33 cellular contexts compared by ENCODE assay signal in the genomic region with DNA sequence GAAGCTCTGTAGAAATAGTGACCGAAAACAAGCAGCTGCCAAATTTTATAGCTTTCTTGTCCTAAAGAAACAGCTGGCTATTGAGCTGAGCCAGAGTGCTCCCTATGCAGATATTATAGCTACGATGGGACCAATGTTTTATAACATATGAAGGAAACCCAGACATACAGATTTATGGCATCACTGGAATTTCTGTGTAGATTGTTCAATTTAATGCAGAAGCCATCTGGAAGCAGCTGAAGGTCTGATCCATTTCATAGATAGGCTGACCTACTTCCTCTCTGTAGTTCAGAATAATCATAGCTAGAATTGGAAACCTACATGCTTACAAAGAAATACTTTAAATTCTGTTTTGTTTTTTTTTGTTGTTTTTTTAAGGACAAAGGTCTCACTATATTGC. TPM values are rescaled to one million over a fixed set of nuclear protein-coding genes. Genes with fewer than 3 reads are reported as not detected.
"Had no signal": no experiment of that assay in that cellular context is flagged by ENCODE, and none has a peak within 500 bp of the region (broad histone marks: within the 10 kb centered on the region; RNA-seq: fewer than 3 reads in every experiment).

No MANE protein-coding gene starts in this region.

- H3K4me1 Mint-ChIP-seq: natural killer cell; stimulated activated memory B cell treated with anti-CD40 and anti-IgM and Interleukin-4, amounts not matched to agents 10 μg/mL and 1 μg/mL and 100 μg/mL, for 72 hours had no signal

- H3K27ac Mint-ChIP-seq: natural killer cell; progenitor cell of endocrine pancreas; stimulated activated memory B cell treated with anti-CD40 and anti-IgM and Interleukin-4, amounts not matched to agents 10 μg/mL and 1 μg/mL and 100 μg/mL, for 72 hours; stimulated activated naive CD8-positive, alpha-beta T cell treated with anti-CD3 and anti-CD28 coated beads, Interleukin-15, amount 100 ng/mL, for 72 hours had no signal

- H3K36me3 Mint-ChIP-seq: stimulated activated memory B cell treated with anti-CD40 and anti-IgM and Interleukin-4, amounts not matched to agents 10 μg/mL and 1 μg/mL and 100 μg/mL, for 72 hours had no signal

- H3K9me3 Mint-ChIP-seq: natural killer cell had no signal

- ATAC-seq: left cardiac atrium; left lung; lower lobe of right lung; natural killer cell; right lobe of liver; stimulated activated memory B cell treated with anti-CD40 and anti-IgM and Interleukin-4, amounts not matched to agents 10 μg/mL and 1 μg/mL and 100 μg/mL, for 72 hours; stimulated activated naive CD8-positive, alpha-beta T cell treated with anti-CD3 and anti-CD28 coated beads, Interleukin-15, amount 100 ng/mL, for 72 hours had no signal

- H3K4me3 Mint-ChIP-seq: natural killer cell; stimulated activated memory B cell treated with anti-CD40 and anti-IgM and Interleukin-4, amounts not matched to agents 10 μg/mL and 1 μg/mL and 100 μg/mL, for 72 hours; stimulated activated naive CD8-positive, alpha-beta T cell treated with anti-CD3 and anti-CD28 coated beads, Interleukin-15, amount 100 ng/mL, for 72 hours had no signal

- H3K27me3 Mint-ChIP-seq: stimulated activated naive CD8-positive, alpha-beta T cell treated with anti-CD3 and anti-CD28 coated beads, Interleukin-15, amount 100 ng/mL, for 72 hours had no signal

- DNase-seq: hippocampal formation; kidney glomerular epithelial cell; left cardiac atrium; left lung; lower lobe of right lung; mammary epithelial cell; mesenchymal stem cell; natural killer cell; ovary; right lobe of liver; stimulated activated CD4-positive, alpha-beta T cell treated with anti-CD3 and anti-CD28 coated beads, Interleukin-1b, Interleukin-23, amount 100 ng/mL, for 48 hours; stimulated activated CD4-positive, alpha-beta T cell treated with anti-CD3 and anti-CD28 coated beads, Interleukin-2, amount 100 ng/mL, for 48 hours; stimulated activated CD4-positive, alpha-beta T cell treated with anti-CD3 and anti-CD28 coated beads, Interleukin-4, amount 100 ng/mL, for 4 hours; stimulated activated CD8-positive, alpha-beta memory T cell treated with anti-CD3 and anti-CD28 coated beads, Interleukin-4, amount 100 ng/mL, for 48 hours; stimulated activated naive CD4-positive, alpha-beta T cell treated with Interleukin-2 at 50 U/mL for 16 hours; stimulated activated naive CD8-positive, alpha-beta T cell treated with anti-CD3 and anti-CD28 coated beads, Interleukin-15, amount 100 ng/mL, for 72 hours; substantia nigra; transverse colon; upper lobe of left lung had no signal

RNA-seq across cellular contexts. Expression of a gene that starts 28.5 kb away (rescaled TPM):
- total RNA-seq: left cardiac atrium, left lung, liver, lower lobe of right lung, mammary epithelial cell, mucosa of gallbladder, natural killer cell, omental fat pad, ovary, progenitor cell of endocrine pancreas, renal cortical epithelial cell, right atrium auricular region, right lobe of liver, skeletal muscle tissue, smooth muscle cell, transverse colon, upper lobe of left lung, urinary bladder, vagina had no signal
- polyA plus RNA-seq: keratinocyte, liver, mammary epithelial cell, neural cell, ovary, smooth muscle cell, thymus, urinary bladder had no signal

RNA-seq across cellular contexts. Expression of a gene that starts 51.1 kb away (rescaled TPM):
- total RNA-seq: mammary epithelial cell, smooth muscle cell, vagina had no signal
- polyA plus RNA-seq: keratinocyte, mammary epithelial cell, smooth muscle cell had no signal
